ENCODE assay signal across 16 cellular contexts in genomic region chr5:61719124-61719523, GRCh38.
DNase-seq lines count a peak whose midpoint lies in the region; ATAC-seq lines count a peak whose summit lies in the region.
"Had no signal": no experiment of that assay in that cellular context is flagged by ENCODE, and none has a peak within 500 bp of the region (broad histone marks: within the 10 kb centered on the region; RNA-seq: fewer than 3 reads in every experiment).

No MANE protein-coding gene starts in this region.

- peak; percentile 13 for DNase-seq in SK-MEL-5 (ENCODE audit: low read depth, low spot score)
- peak; percentile 24 for DNase-seq in foreskin melanocyte
- no peak for DNase-seq in cardiac septum (ENCODE audit: low spot score)
- DNase-seq in A172 (ENCODE audit: low spot score): no peak
- DNase-seq in putamen (ENCODE audit: low spot score): no peak
- DNase-seq: 8988T; Caco-2; CD4-positive, CD25-positive, alpha-beta regulatory T cell; CD8-positive, alpha-beta T cell; DMS153; DND-41; GM23248; H7; HCEC 1CT had no signal

- peak; percentile 69 for ATAC-seq in GM19023 (IDR thresholded peaks at IDR 0.05; ENCODE audit: unreplicated experiment)
- ATAC-seq in HG02970 (IDR thresholded peaks at IDR 0.05; ENCODE audit: low FRiP score, unreplicated experiment): no peak
- ATAC-seq: CD8-positive, alpha-beta T cell had no signal

- in situ Hi-C loops in SK-MEL-5 (cut with HindIII; ENCODE audit: low pct_unique_long_range_greater_than_20kb, low sequenced_read_pairs): no loop called here

- intact Hi-C loops in cardiac septum (cut with DNase I): no loop called here

Comparison
In these comparisons a context has a peak if more than half of its experiments do, and no peak if none do; other contexts are left out.
1. DNase-seq: peak in SK-MEL-5 (single experiment) and foreskin melanocyte (single experiment); none in cardiac septum (single experiment), A172 (single experiment) and putamen (single experiment).